8 cellular contexts compared by ENCODE assay signal in genomic region chr17:64660195-64661040, GRCh38. TPM values are rescaled to one million over a fixed set of nuclear protein-coding genes. Genes with fewer than 3 reads are reported as not detected.
DNase-seq lines count a peak whose midpoint lies in the region; ATAC-seq, FAIRE-seq and TF ChIP-seq lines count a peak whose summit lies in the region.
"Not testable (repeated sequence)": the region's sequence is repeated elsewhere in the genome, so short reads cannot be mapped to it uniquely, and the experiment has no call there.

No MANE protein-coding gene starts in this region.

- H3F3A ChIP-seq in DOHH2 (ENCODE audit: control insufficient read depth, insufficient read depth) = not testable (repeated sequence)

- H3K4me1 ChIP-seq in DOHH2 (ENCODE audit: control insufficient read depth, low read length) (peaks cover 23% of the 10 kb centered on the region), adipocyte (ENCODE audit: control insufficient read depth, insufficient read depth, low read length) (peaks cover 40% of the 10 kb centered on the region), HepG2 (ENCODE audit: insufficient read depth, low read length) (peaks cover 51% of the 10 kb centered on the region)
- not testable (repeated sequence) for H3K4me1 ChIP-seq in trophoblast cell (ENCODE audit: control insufficient read depth in 1 of 2, insufficient read depth in 2 of 2, low read length in 2 of 2)

- FAIRE-seq in HepG2 (lab: Jason Lieb, UNC) = not testable (repeated sequence)
- peak; percentile 74 for FAIRE-seq in urothelium cell line (lab: Jason Lieb, UNC)

- H2BK12ac ChIP-seq in trophoblast cell (ENCODE audit: low read length) = not testable (repeated sequence)

- in situ Hi-C loops in HepG2 (cut with HindIII; ENCODE audit: extremely low pct_ligation_motif_present, low pct_unique_long_range_greater_than_20kb) = not testable (repeated sequence)

- H2AFZ ChIP-seq in HepG2 (ENCODE audit: low read length); trophoblast cell (ENCODE audit: insufficient read depth, low read length, poor library complexity): not testable (repeated sequence)

- H3K9ac ChIP-seq in SK-N-MC (ENCODE audit: insufficient read length) (peak overlapping the region; percentile 76), adipocyte (ENCODE audit: low read length) (peak overlapping the region; percentile 87), HepG2 (ENCODE audit: insufficient read depth, low read depth, low read length) (peak overlapping the region; percentile 79), trophoblast cell (ENCODE audit: low read length) (peak overlapping the region; percentile 92)

- BruUV-seq in HepG2 (replicated peaks; lab: Mats Ljungman, UMichigan) = not testable (repeated sequence)

- H3K79me2 ChIP-seq in DOHH2 (ENCODE audit: control insufficient read depth, low read length) = peaks cover 61% of the 10 kb centered on the region
- H3K79me2 ChIP-seq in HepG2 (ENCODE audit: insufficient read depth, low read length) = peaks cover 60% of the 10 kb centered on the region
- peaks cover 11% of the 10 kb centered on the region for H3K79me2 ChIP-seq in trophoblast cell (ENCODE audit: control insufficient read depth, insufficient read depth, low read length, poor library complexity)

- CTCF ChIA-PET in HepG2 (lab: Yijun Ruan, JAX; ENCODE audit: low intra/inter-chr PET ratio, low total read pairs) = not testable (repeated sequence)

- H3K9me3 ChIP-seq in DOHH2 (ENCODE audit: control insufficient read depth, insufficient read depth, low read length); SK-N-MC (ENCODE audit: low read depth, low read length); adipocyte (ENCODE audit: control insufficient read depth, low read length); HepG2 (ENCODE audit: low read length); trophoblast cell (ENCODE audit: insufficient read depth, low read depth, low read length): not testable (repeated sequence)

- H3K4me3 ChIP-seq in DOHH2 (ENCODE audit: low read length) (peak overlapping the region; percentile 91), SK-N-MC (peak overlapping the region; percentile 82), adipocyte (ENCODE audit: low read length) (peak overlapping the region; percentile 92), epithelial cell of proximal tubule (ENCODE audit: low read depth, low read length) (peak overlapping the region; percentile 64), HepG2 (replicated peaks in 1 of 3; ENCODE audit: insufficient read depth in 1 of 3, low read depth in 2 of 3, low read length in 3 of 3) (peak overlapping the region; percentile 87 to 94 (median 90)), trophoblast cell (ENCODE audit: low read depth, low read length) (peak overlapping the region; percentile 81)

- 3% methylated on average over 13 of the region's 13 CpGs for WGBS in HepG2 (ENCODE audit: low lambda C conversion rate)
- no CpG with 5 or more reads among the region's 13 CpGs for WGBS in trophoblast cell (ENCODE audit: extremely low coverage, insufficient coverage, insufficient read length)

- not testable (repeated sequence) for TF ChIP-seq RAD21 in HepG2 (CRISPR knock-in tag; IDR thresholded peaks at IDR 0.05)

- H2BK5ac ChIP-seq in trophoblast cell (ENCODE audit: low read depth, low read length, poor library complexity) = not testable (repeated sequence)

- H4K91ac ChIP-seq in trophoblast cell (ENCODE audit: low read depth, low read length) = not testable (repeated sequence)

- H4K20me1 ChIP-seq in DOHH2 (ENCODE audit: control insufficient read depth, insufficient read depth, low read depth, low read length) = peaks cover 12% of the 10 kb centered on the region; the same call in 1 of the 2 replicates
- H4K20me1 ChIP-seq in HepG2 (ENCODE audit: insufficient read depth, low read length) = not testable (repeated sequence)

- H4K12ac ChIP-seq in trophoblast cell (ENCODE audit: low read depth, low read length) = not testable (repeated sequence)

- H3K18ac ChIP-seq in trophoblast cell (ENCODE audit: low read length) = not testable (repeated sequence)

- H3K79me1 ChIP-seq in trophoblast cell (ENCODE audit: low read length) = peaks cover 11% of the 10 kb centered on the region

- POLR2A ChIA-PET in HepG2 (lab: Yijun Ruan, JAX) = interaction anchor here (2.8 kb wide), 1 partner anchor 154 kb away, joined by 18 read pairs; the partner anchor contains the start of genes CEP95 and DDX5

- H3K9me2 ChIP-seq in DOHH2 (replicated peaks; ENCODE audit: control insufficient read depth, low read length) = not testable (repeated sequence)

- intact Hi-C loops in HepG2 (cut with micrococcal nuclease; ENCODE audit: unreplicated experiment) = loop anchor here (5.0 kb wide), 3 partner anchors 77 to 153 kb away; partner anchors contain the start of genes CEP95 and DDX5

- DNase-seq in M059J (ENCODE audit: low read depth) (peak; percentile 70), adipocyte (ENCODE audit: low read depth) (peak; percentile 67), HepG2 (ENCODE audit: low spot score) (peak; percentile 50)
- not testable (repeated sequence) for DNase-seq in SK-N-MC (ENCODE audit: low read depth, low spot score); epithelial cell of proximal tubule (ENCODE audit: low read depth); trophoblast cell; urothelium cell line (ENCODE audit: low spot score)

- H3K4ac ChIP-seq in trophoblast cell (ENCODE audit: low read depth, low read length) = peak overlapping the region; percentile 55

- not testable (repeated sequence) for H3K36me3 ChIP-seq in DOHH2 (ENCODE audit: control insufficient read depth, low read length); SK-N-MC (ENCODE audit: insufficient read depth, low read length); adipocyte (ENCODE audit: control insufficient read depth, insufficient read depth, low read length, severe bottlenecking); HepG2 (replicated peaks in 1 of 2; ENCODE audit: control insufficient read depth in 1 of 2, insufficient read depth in 2 of 2, low read length in 2 of 2); trophoblast cell (ENCODE audit: control insufficient read depth in 1 of 2, insufficient read depth in 2 of 2, low read length in 2 of 2)

- not testable (repeated sequence) for H3K14ac ChIP-seq in trophoblast cell (ENCODE audit: low read length)

- not testable (repeated sequence) for H3K27ac ChIP-seq in DOHH2 (ENCODE audit: low read depth, low read length); SK-N-MC
- H3K27ac ChIP-seq in HepG2 (ENCODE audit: extremely low read length, insufficient read depth, low read length) = peak overlapping the region; percentile 57
- H3K27ac ChIP-seq in trophoblast cell (ENCODE audit: low read depth, low read length) = peak overlapping the region; percentile 31

- H2AK5ac ChIP-seq in trophoblast cell (ENCODE audit: low read length) = not testable (repeated sequence)

- ATAC-seq in HepG2 = not testable (repeated sequence)

- TF ChIP-seq POLR2A in HepG2 (IDR thresholded peaks at IDR 0.05; ENCODE audit: insufficient read depth in 1 of 2, low read depth in 2 of 2, low read length in 2 of 2) = not testable (repeated sequence)

- H3K23ac ChIP-seq in trophoblast cell (ENCODE audit: low read length) = not testable (repeated sequence)

- not testable (repeated sequence) for TF ChIP-seq EP300 in HepG2 (IDR thresholded peaks at IDR 0.05; ENCODE audit: low read depth in 2 of 2, low read length in 2 of 2); HepG2 (CRISPR knock-in tag; IDR thresholded peaks at IDR 0.05; ENCODE audit: borderline replicate concordance)

- H3K4me2 ChIP-seq in DOHH2 (ENCODE audit: low read length) (peak overlapping the region; percentile 97), HepG2 (ENCODE audit: low read depth, low read length) (peak overlapping the region; percentile 95), trophoblast cell (ENCODE audit: low read length) (peak overlapping the region; percentile 90)

- H3K27me3 ChIP-seq in DOHH2 (ENCODE audit: control insufficient read depth, low read length); adipocyte (replicated peaks; ENCODE audit: control insufficient read depth, insufficient read depth, low read length); HepG2 (ENCODE audit: control insufficient read depth in 1 of 2, insufficient read depth in 2 of 2, low read length in 2 of 2); trophoblast cell (ENCODE audit: insufficient read depth, low read length): not testable (repeated sequence)

- not testable (repeated sequence) for TF ChIP-seq CTCF in DOHH2 (IDR thresholded peaks at IDR 0.05; ENCODE audit: low read depth, low read length, poor library complexity, severe bottlenecking); epithelial cell of proximal tubule (conservative IDR thresholded peaks at IDR 0.05; ENCODE audit: low read depth, low read length); HepG2 (CRISPR knock-in tag; IDR thresholded peaks at IDR 0.05)

- H4K8ac ChIP-seq in trophoblast cell (ENCODE audit: low read depth, low read length) = not testable (repeated sequence)

- H2BK120ac ChIP-seq in trophoblast cell (ENCODE audit: insufficient read depth, low read length, poor library complexity) = not testable (repeated sequence)

RNA-seq across cellular contexts. Expression of gene SMURF2, which starts 1.7 kb away (rescaled TPM):
- 43.3 and 68.7 TPM in 2 replicates for total RNA-seq in M059J (2014; rRNA removed; shearing (Covaris generic))
- total RNA-seq in epithelial cell of proximal tubule (33.3 and 48.3 TPM in 2 replicates), HepG2 (2016; rRNA removed; fragmentation: Illumina TruSeq; extraction: Trizol) (24.3 and 29.3 TPM in 2 replicates)
- 9.8 and 12.5 TPM in 2 replicates for total RNA-seq in HepG2 (2016; cell fraction: cytosol; rRNA removed; fragmentation: Illumina TruSeq; extraction: Trizol; ENCODE audit: low read depth)
- total RNA-seq in HepG2 (2016; cell fraction: insoluble cytoplasmic fraction; rRNA removed; fragmentation: Illumina TruSeq; extraction: Trizol) = 23.1 and 28.2 TPM in 2 replicates
- total RNA-seq in HepG2 (2016; cell fraction: membrane; rRNA removed; fragmentation: Illumina TruSeq; extraction: Trizol) = 16.9 and 17.9 TPM in 2 replicates
- total RNA-seq in HepG2 (2016; cell fraction: nucleus; rRNA removed; fragmentation: Illumina TruSeq; extraction: Trizol) = 23.0 and 24.2 TPM in 2 replicates
- 12.9 and 14.9 TPM in 2 replicates for polyA plus RNA-seq in HepG2 (2011; rRNA removed)
- 6.7 and 10.4 TPM in 2 replicates for polyA plus RNA-seq in HepG2 (2011; cell fraction: cytosol; rRNA removed)
- polyA plus RNA-seq in HepG2 (2011; cell fraction: nucleus; rRNA removed) = 10.2 and 12.2 TPM in 2 replicates
- polyA plus RNA-seq in HepG2 (2012) = 13.3 and 15.9 TPM in 2 replicates
- 1.3 and 1.5 TPM in 2 replicates for polyA plus RNA-seq in HepG2 (2016; cell fraction: cytosol; fragmentation: Illumina TruSeq; extraction: Trizol; ENCODE audit: low read depth)
- polyA plus RNA-seq in HepG2 (2016; cell fraction: insoluble cytoplasmic fraction; fragmentation: Illumina TruSeq; extraction: Trizol; ENCODE audit: low read depth) = 20.3 and 21.2 TPM in 2 replicates
- 5.1 and 5.8 TPM in 2 replicates for polyA plus RNA-seq in HepG2 (2016; cell fraction: membrane; fragmentation: Illumina TruSeq; extraction: Trizol; ENCODE audit: low read depth)
- polyA plus RNA-seq in HepG2 (2016; cell fraction: nucleus; fragmentation: Illumina TruSeq; extraction: Trizol; ENCODE audit: insufficient read depth, low read depth) = 24.6 and 25.3 TPM in 2 replicates
- polyA minus RNA-seq in HepG2 (2011; rRNA and poly(A)+ RNA removed; ENCODE audit: low replicate concordance) = 16.0 and 18.1 TPM in 2 replicates
- polyA minus RNA-seq in HepG2 (2011; cell fraction: cytosol; rRNA and poly(A)+ RNA removed) = 14.9 and 18.5 TPM in 2 replicates
- polyA minus RNA-seq in HepG2 (2011; cell fraction: nucleus; rRNA and poly(A)+ RNA removed) = 28.2 and 34.3 TPM in 2 replicates
- 44.7 TPM in 2 replicates for polyA plus RNA-seq in trophoblast cell (2013)
